In genomic region chr7:29065458-29065857, GRCh38 we compare ENCODE assay signal across 9 cellular contexts.
"Had no signal": no experiment of that assay in that cellular context is flagged by ENCODE, and none has a peak within 500 bp of the region (broad histone marks: within the 10 kb centered on the region; RNA-seq: fewer than 3 reads in every experiment).

No MANE protein-coding gene starts in this region.

- H3K9ac ChIP-seq: GM23248 had no signal

- H3K27ac ChIP-seq: GM23248 had no signal

- H3K9me3 ChIP-seq: HAP-1 had no signal

- DNase-seq: GM23248, GOT3, H7, H9, HCEC 1CT, HFFc6 had no signal

- H3K4me3 ChIP-seq: GM23248, GM23338, HAP-1 had no signal

- ATAC-seq: GM23338, HCT116 had no signal
